In the genomic region with DNA sequence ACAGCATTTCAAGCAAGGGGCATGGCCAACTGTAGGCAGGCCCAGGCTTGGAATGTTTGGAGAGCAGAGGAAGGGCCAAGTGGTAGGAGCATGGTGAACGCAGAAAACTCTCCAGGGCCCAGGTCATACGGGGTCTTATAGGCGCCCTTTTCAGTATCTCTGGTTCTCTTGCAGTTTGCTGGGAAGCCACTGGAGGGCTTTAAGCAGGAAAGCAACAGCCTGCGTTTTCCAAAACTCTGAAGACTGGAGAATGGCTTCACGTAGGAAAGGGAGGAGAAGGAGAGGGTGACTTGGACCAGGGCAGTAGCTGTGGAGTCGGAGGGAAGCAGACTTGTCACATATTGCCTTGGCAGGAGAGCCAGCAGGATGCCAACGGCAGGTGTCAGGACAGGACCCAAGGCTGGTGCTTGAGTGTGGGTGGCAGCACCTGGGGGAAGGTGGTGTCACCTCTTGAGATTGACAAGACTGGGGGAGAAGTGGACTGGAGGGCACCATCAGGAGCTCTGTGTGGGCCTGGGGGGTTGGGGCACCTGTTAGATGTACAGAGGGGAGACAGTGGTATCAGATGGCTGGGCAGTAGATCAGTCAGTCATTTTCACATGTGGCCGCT, we compare ENCODE assay signal across 9 cellular contexts. TPM values are rescaled to one million over a fixed set of nuclear protein-coding genes. Genes with fewer than 3 reads are reported as not detected.
A peak's percentile ranks its signal among the peaks of the same experiment; 100 is the strongest.
DNase-seq lines count a peak whose midpoint lies in the region; ATAC-seq, FAIRE-seq and TF ChIP-seq lines count a peak whose summit lies in the region.
"Had no signal": no experiment of that assay in that cellular context is flagged by ENCODE, and none has a peak within 500 bp of the region (broad histone marks: within the 10 kb centered on the region; RNA-seq: fewer than 3 reads in every experiment).

No MANE protein-coding gene starts in this region.

- no peak for TF ChIP-seq EP300 in ovary (IDR thresholded peaks at IDR 0.05)

- no peaks in the 10 kb centered on the region for H3K36me3 ChIP-seq in ovary

- no peak overlapping the region for H3K27ac ChIP-seq in ovary

- no peaks in the 10 kb centered on the region for H3K27me3 ChIP-seq in ovary

- ATAC-seq in HG02642 (IDR thresholded peaks at IDR 0.05; ENCODE audit: poor library complexity, unreplicated experiment) = no peak
- ATAC-seq in HG03159 (IDR thresholded peaks at IDR 0.05; ENCODE audit: unreplicated experiment) = no peak
- no peak for ATAC-seq in GM19351 (IDR thresholded peaks at IDR 0.05; ENCODE audit: unreplicated experiment)

- 30 to 42% (median 36%) methylated on average over 8 of the region's 8 CpGs for WGBS in ovary, 3 donors

- peak; percentile 53 for TF ChIP-seq CTCF in epithelial cell of esophagus (IDR thresholded peaks at IDR 0.05; ENCODE audit: insufficient read depth, low read depth, low read length, missing control alignments)
- TF ChIP-seq CTCF in ovary (IDR thresholded peaks at IDR 0.05) = peak; percentile 10 to 30 (median 21)

- H3K4me1 ChIP-seq in ovary (ENCODE audit: insufficient read depth) = no peaks in the 10 kb centered on the region

- FAIRE-seq in G401.6 (lab: Jason Lieb, UNC) = peak; percentile 25

- TF ChIP-seq POLR2A in ovary (IDR thresholded peaks at IDR 0.05) = no peak

- DNase-seq in NCI-H1105 (lab: John Stamatoyannopoulos, UW) (peak; percentile 20), epithelial cell of esophagus (ENCODE audit: low read depth) (peak; percentile 13), ovary (peak in 1 of 5 donors; percentile 37), inferior parietal cortex (ENCODE audit: extremely low spot score) (no peak)
- DNase-seq: activated naive CD8-positive, alpha-beta T cell treated with anti-CD3 and anti-CD28 coated beads, Interleukin-2, amount 10 ng/mL, durations not matched to agents 7 days and 5 days had no signal

- H3K9me3 ChIP-seq in ovary = no peaks in the 10 kb centered on the region

- H3K4me3 ChIP-seq in epithelial cell of esophagus (ENCODE audit: low read length) = no peak overlapping the region
- H3K4me3 ChIP-seq in ovary = no peak overlapping the region

- intact Hi-C loops in ovary (cut with DNase I) = no loop called here

RNA-seq across cellular contexts. Expression of gene TKTL1, which starts 21.9 kb away (rescaled TPM):
- total RNA-seq in ovary = under 1 TPM in 4 of 7 donors, not detected in 3; 0.12 to 0.36 (median 0.23) TPM
- polyA plus RNA-seq in ovary = under 1 TPM; 0.38 to 0.91 TPM

RNA-seq across cellular contexts. Expression of gene TEX28, which starts 22.6 kb away (rescaled TPM):
- total RNA-seq in ovary = not detected
- polyA plus RNA-seq in ovary = not detected
- total RNA-seq: activated naive CD8-positive, alpha-beta T cell treated with anti-CD3 and anti-CD28 coated beads, Interleukin-2, amount 10 ng/mL, durations not matched to agents 7 days and 5 days had no signal

RNA-seq across cellular contexts. Expression of gene FLNA, which starts 56.9 kb away (rescaled TPM):
- total RNA-seq in ovary = 1,000 to 10,000 TPM in 4 of 7 donors, 100 to 1,000 TPM in 3; 327 to 2,249 (median 1,321) TPM
- 100 to 1,000 TPM; 378 to 647 TPM for polyA plus RNA-seq in ovary
